ENCODE assay signal across 14 cellular contexts in the genomic region with DNA sequence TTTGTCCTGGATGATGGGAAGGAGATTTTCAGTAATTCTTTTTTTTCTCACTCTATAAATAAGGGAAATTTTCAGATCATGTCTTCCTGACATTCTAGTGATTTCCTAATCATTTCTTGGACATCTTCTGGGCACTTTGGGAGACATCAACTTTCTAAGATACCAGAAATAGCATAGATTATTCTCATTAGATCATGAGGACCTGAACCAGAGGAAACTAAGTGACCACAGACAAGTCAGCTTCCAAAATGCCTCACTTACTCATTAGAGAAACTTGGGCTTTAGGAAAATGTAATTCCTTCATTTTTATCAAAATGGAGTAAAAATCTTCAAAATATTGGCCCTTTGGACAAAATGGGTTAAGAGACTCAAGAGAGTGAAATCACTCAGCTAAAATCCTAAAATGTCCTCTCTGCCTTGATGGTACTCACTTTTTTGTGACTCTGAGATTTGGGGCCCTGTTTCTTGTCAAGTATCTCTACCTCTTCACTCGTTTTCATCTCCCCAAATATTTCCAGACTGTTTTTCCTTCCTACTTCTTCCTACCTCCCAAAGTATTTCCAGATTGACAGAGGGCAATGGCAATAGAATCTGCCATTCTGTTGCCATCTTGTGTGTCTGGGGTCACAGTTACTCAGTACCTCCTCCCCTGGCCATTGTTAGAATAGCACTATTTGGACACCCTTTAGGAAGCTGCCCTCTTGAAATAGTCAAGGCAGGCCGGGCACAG.
DNase-seq lines count a peak whose midpoint lies in the region; ATAC-seq, FAIRE-seq and TF ChIP-seq lines count a peak whose summit lies in the region.
"Had no signal": no experiment of that assay in that cellular context is flagged by ENCODE, and none has a peak within 500 bp of the region (broad histone marks: within the 10 kb centered on the region; RNA-seq: fewer than 3 reads in every experiment).

No MANE protein-coding gene starts in this region.

- no peaks in the 10 kb centered on the region for H3K79me2 ChIP-seq in DOHH2 (ENCODE audit: control insufficient read depth, low read length)
- H3K79me2 ChIP-seq in K562 (ENCODE audit: control insufficient read depth, insufficient read depth, low read length) = no peaks in the 10 kb centered on the region
- no peaks in the 10 kb centered on the region for H3K79me2 ChIP-seq in neural progenitor cell (ENCODE audit: low read depth)

- no peaks in the 10 kb centered on the region for H3K9me2 ChIP-seq in DOHH2 (replicated peaks; ENCODE audit: control insufficient read depth, low read length)

- no peak overlapping the region for H3K27ac Mint-ChIP-seq in neural progenitor cell
- H3K27ac Mint-ChIP-seq: activated CD4-positive, alpha-beta memory T cell treated with anti-CD3 and anti-CD28 coated beads for 36 hours; activated naive CD4-positive, alpha-beta T cell treated with anti-CD3 and anti-CD28 coated beads, Interleukin-2, amount 50 U/mL, for 72 hours had no signal

- FAIRE-seq in K562 (lab: Jason Lieb, UNC) = peak; percentile 42
- FAIRE-seq: small intestine had no signal

- peak; percentile 51 for TF ChIP-seq CTCF in DOHH2 (IDR thresholded peaks at IDR 0.05; ENCODE audit: low read depth, low read length, poor library complexity, severe bottlenecking)
- peak; percentile 37 to 59 (median 55); a peak in 4 of 6 replicates for TF ChIP-seq CTCF in K562 (IDR thresholded peaks at IDR 0.05 in 2 of 3, conservative IDR thresholded peaks at IDR 0.05 in 1 of 3; ENCODE audit: insufficient read depth in 2 of 3, low read depth in 1 of 3, low read length in 3 of 3)
- TF ChIP-seq CTCF in neural progenitor cell (IDR thresholded peaks at IDR 0.05) = peak; percentile 27
- TF ChIP-seq CTCF in upper lobe of left lung (IDR thresholded peaks at IDR 0.05) = no peak

- CTCF ChIA-PET in HEK293T (lab: Yijun Ruan, JAX) (interaction anchor here (0.7 to 0.8 kb wide), 2 partner anchors 11 to 28 kb away, joined by 3 to 4 read pairs; no protein-coding TSS in a partner anchor), K562 (lab: Yijun Ruan, JAX; ENCODE audit: low intra/inter-chr PET ratio) (no interaction called here)

- POLR2A ChIA-PET in HEK293T (lab: Yijun Ruan, JAX) (no interaction called here), K562 (lab: Yijun Ruan, JAX) (interaction anchor here (0.6 to 1.5 kb wide), 6 partner anchors 8 to 640 kb away, joined by 3 to 7 read pairs (median 4); partner anchors contain the start of gene NR3C1)

- TF ChIP-seq EP300 in K562 (IDR thresholded peaks at IDR 0.05; ENCODE audit: low read length) (no peak), upper lobe of left lung (IDR thresholded peaks at IDR 0.05) (no peak)

- H3K4me3 ChIP-seq in DOHH2 (ENCODE audit: low read length) = no peak overlapping the region
- no peak overlapping the region for H3K4me3 ChIP-seq in K562
- H3K4me3 ChIP-seq in neural progenitor cell = no peak overlapping the region
- H3K4me3 ChIP-seq in upper lobe of left lung = no peak overlapping the region
- H3K4me3 ChIP-seq: uterus had no signal

- H3K27me3 Mint-ChIP-seq in neural progenitor cell (ENCODE audit: insufficient read depth, low read depth) = peaks cover 8% of the 10 kb centered on the region

- intact Hi-C loops in K562 (cut with micrococcal nuclease) = loop anchor here (10.0 kb wide), 1 partner anchor 616 kb away; no protein-coding TSS in a partner anchor

- no peaks in the 10 kb centered on the region for H3K36me3 ChIP-seq in DOHH2 (ENCODE audit: control insufficient read depth, low read length)
- H3K36me3 ChIP-seq in K562 (ENCODE audit: control insufficient read depth, insufficient read depth, low read length) = no peaks in the 10 kb centered on the region
- H3K36me3 ChIP-seq in neural progenitor cell = no peaks in the 10 kb centered on the region
- no peaks in the 10 kb centered on the region for H3K36me3 ChIP-seq in upper lobe of left lung
- H3K36me3 ChIP-seq: uterus had no signal

- H4K20me1 ChIP-seq in DOHH2 (ENCODE audit: control insufficient read depth, insufficient read depth, low read depth, low read length) (no peaks in the 10 kb centered on the region), K562 (replicated peaks; ENCODE audit: control insufficient read depth, insufficient read depth, low read length) (no peaks in the 10 kb centered on the region), neural progenitor cell (ENCODE audit: low read depth) (no peaks in the 10 kb centered on the region)

- H3K9me3 ChIP-seq in DOHH2 (ENCODE audit: control insufficient read depth, insufficient read depth, low read length) (no peaks in the 10 kb centered on the region), K562 (replicated peaks; ENCODE audit: control insufficient read depth, insufficient read depth, low read depth, low read length) (no peaks in the 10 kb centered on the region), neural progenitor cell (ENCODE audit: low read depth) (no peaks in the 10 kb centered on the region), upper lobe of left lung (no peaks in the 10 kb centered on the region)
- H3K9me3 ChIP-seq: uterus had no signal

- ATAC-seq in K562 (peak; percentile 62), upper lobe of left lung (ENCODE audit: low FRiP score in 2 of 2) (no peak)
- ATAC-seq: activated naive CD4-positive, alpha-beta T cell treated with anti-CD3 and anti-CD28 coated beads, Interleukin-2, amount 50 U/mL, for 72 hours had no signal

- H3K9ac ChIP-seq in K562 (ENCODE audit: insufficient read depth in 1 of 2, low read depth in 2 of 2, low read length in 2 of 2) = peak overlapping the region; percentile 72 to 80; a peak in 2 of 4 replicates
- H3K9ac ChIP-seq in neural progenitor cell = no peak overlapping the region

- no peaks in the 10 kb centered on the region for H3K9me3 Mint-ChIP-seq in neural progenitor cell
- H3K9me3 Mint-ChIP-seq: activated CD4-positive, alpha-beta memory T cell treated with anti-CD3 and anti-CD28 coated beads for 36 hours; activated naive CD4-positive, alpha-beta T cell treated with anti-CD3 and anti-CD28 coated beads, Interleukin-2, amount 50 U/mL, for 72 hours had no signal

- no peaks in the 10 kb centered on the region for H3K27me3 ChIP-seq in DOHH2 (ENCODE audit: control insufficient read depth, low read length)
- no peaks in the 10 kb centered on the region for H3K27me3 ChIP-seq in K562 (ENCODE audit: control insufficient read depth in 2 of 2, insufficient read depth in 2 of 2, low read length in 2 of 2)
- no peaks in the 10 kb centered on the region for H3K27me3 ChIP-seq in neural progenitor cell
- no peaks in the 10 kb centered on the region for H3K27me3 ChIP-seq in upper lobe of left lung
- H3K27me3 ChIP-seq: uterus had no signal

- in situ Hi-C loops in K562 (cut with MboI) = no loop called here

- BruUV-seq in K562 (replicated peaks; lab: Mats Ljungman, UMichigan) = no TSS peak

- TF ChIP-seq POLR2A in K562 (conservative IDR thresholded peaks at IDR 0.05) (no peak), upper lobe of left lung (IDR thresholded peaks at IDR 0.05) (no peak)

- H3K4me1 ChIP-seq in DOHH2 (ENCODE audit: control insufficient read depth, low read length) (peaks cover 22% of the 10 kb centered on the region), K562 (replicated peaks in 1 of 2; ENCODE audit: control insufficient read depth in 2 of 2, insufficient read depth in 2 of 2, low read length in 2 of 2) (peaks cover 44 to 66% of the 10 kb centered on the region in 2 experiments), neural progenitor cell (peaks cover 8% of the 10 kb centered on the region), upper lobe of left lung (peaks cover 8 to 28% (median 19%) of the 10 kb centered on the region in 4 donors)
- H3K4me1 ChIP-seq: uterus had no signal

- no peaks in the 10 kb centered on the region for H3K36me3 Mint-ChIP-seq in neural progenitor cell
- H3K36me3 Mint-ChIP-seq: activated CD4-positive, alpha-beta memory T cell treated with anti-CD3 and anti-CD28 coated beads for 36 hours had no signal

- no peaks in the 10 kb centered on the region for H3K9me1 ChIP-seq in K562 (ENCODE audit: control insufficient read depth, insufficient read depth, low read length)

- H3K27ac ChIP-seq in DOHH2 (ENCODE audit: low read depth, low read length) (no peak overlapping the region), K562 (ENCODE audit: extremely low read depth, low read depth, low read length) (peak overlapping the region; percentile 79), neural progenitor cell (no peak overlapping the region), upper lobe of left lung (no peak overlapping the region)

- H3K4me2 ChIP-seq in DOHH2 (ENCODE audit: low read length) (no peak overlapping the region), K562 (ENCODE audit: insufficient read depth, low read length) (peak overlapping the region; percentile 41; the same call in 1 of the 2 replicates), neural progenitor cell (no peak overlapping the region)

- H3K4me3 Mint-ChIP-seq in neural progenitor cell = no peak overlapping the region
- H3K4me3 Mint-ChIP-seq: activated CD4-positive, alpha-beta memory T cell treated with anti-CD3 and anti-CD28 coated beads for 36 hours had no signal

- H2AFZ ChIP-seq in K562 (ENCODE audit: low read depth, low read length) (peak overlapping the region; percentile 89), neural progenitor cell (replicated peaks) (no peak overlapping the region)

- 32% methylated on average over 2 of the region's 2 CpGs for WGBS in K562 (ENCODE audit: insufficient coverage, low coverage, missing lambda C conversion rate)
- WGBS in upper lobe of left lung, 2 donors = 89 to 94% methylated on average over 2 of the region's 2 CpGs

- H3F3A ChIP-seq in DOHH2 (ENCODE audit: control insufficient read depth, insufficient read depth) = no peaks in the 10 kb centered on the region
- H3F3A ChIP-seq in neural progenitor cell (ENCODE audit: low read depth) = no peaks in the 10 kb centered on the region

- TF ChIP-seq RAD21 in K562 (CRISPR knock-in tag; conservative IDR thresholded peaks at IDR 0.05 in 1 of 2, IDR thresholded peaks at IDR 0.05 in 1 of 2) = peak; percentile 41 to 42; a peak in 3 of 4 replicates

- DNase-seq in HEK293T (ENCODE audit: extremely low spot score) = peak; percentile 26
- DNase-seq in K562 (ENCODE audit: extremely low read depth in 1 of 4, low spot score in 3 of 4) = peak; percentile 49 to 69 (median 56)
- no peak for DNase-seq in neural progenitor cell (ENCODE audit: low spot score)
- DNase-seq in upper lobe of left lung = no peak
- no peak for DNase-seq in NCI-H2171 treated with DMSO at 0.1 percent for 48 hours (lab: John Stamatoyannopoulos, UW)
- DNase-seq in NCI-H526 treated with DMSO at 0.1 percent for 48 hours (lab: John Stamatoyannopoulos, UW) = no peak
- DNase-seq: activated CD4-positive, alpha-beta memory T cell treated with anti-CD3 and anti-CD28 coated beads for 36 hours; dermis blood vessel endothelial cell; head of caudate nucleus; NCI-H1048; small intestine; uterus had no signal

- peaks cover 16% of the 10 kb centered on the region for H3K4me1 Mint-ChIP-seq in neural progenitor cell

TF ChIP-seq in HEK293T, 16 proteins besides CTCF, POLR2A, EP300 and RAD21 (continues in another document):
- no peak for TF ChIP-seq LEF1 (IDR thresholded peaks at IDR 0.05; ENCODE audit: borderline replicate concordance)
- no peak for TF ChIP-seq FOXK2 (IDR thresholded peaks at IDR 0.05)
- no peak for TF ChIP-seq NFRKB (IDR thresholded peaks at IDR 0.05)

TF ChIP-seq in K562, 482 proteins besides CTCF, POLR2A, EP300 and RAD21 (continues in another document):
- no peak for TF ChIP-seq KDM1A (IDR thresholded peaks at IDR 0.05)

Comparison
In these comparisons a context has a peak if more than half of its experiments do, and no peak if none do; other contexts are left out.
1. CTCF ChIP-seq: peak in DOHH2 (single experiment), K562 (3 of 3) and neural progenitor cell (single experiment); none in upper lobe of left lung (0 of 6).
2. DNase-seq: peak in HEK293T (single experiment) and K562 (4 of 4); none in neural progenitor cell (single experiment), upper lobe of left lung (0 of 2), NCI-H2171 treated with DMSO at 0.1 percent for 48 hours (single experiment) and NCI-H526 treated with DMSO at 0.1 percent for 48 hours (single experiment).